In genomic region chr19:10717356-10718204, GRCh38 we compare ENCODE assay signal across 8 cellular contexts. TPM values are rescaled to one million over a fixed set of nuclear protein-coding genes. Genes with fewer than 3 reads are reported as not detected.
DNase-seq lines count a peak whose midpoint lies in the region; ATAC-seq and TF ChIP-seq lines count a peak whose summit lies in the region.

Gene DNM2, plus strand, starts transcription at chr19:10718079. Its CDS starts 164 bp downstream, at chr19:10718243.

- H3K27ac ChIP-seq in GM23338 (ENCODE audit: low read depth) (no peak within 1 kb of the TSS), RWPE1 (peak within 1 kb of the TSS; percentile 90)

- peaks cover 9% of the 10 kb centered on the region; the same call in 2 of the 3 replicates for H3K36me3 Mint-ChIP-seq in GM23338 (ENCODE audit: low read depth)
- peaks cover 12% of the 10 kb centered on the region for H3K36me3 Mint-ChIP-seq in activated T-helper 2 cell treated with anti-CD3 and anti-CD28 coated beads, Interferon-gamma antibody, Interleukin-2, Interleukin-4, amounts not matched to agents 10 μg/mL and 5 μg/mL and 100 μg/mL, durations not matched to agents 14 hours and 24 hours and 36 hours (ENCODE audit: low read depth)
- H3K36me3 Mint-ChIP-seq in natural killer cell: no peaks in the 10 kb centered on the region

- peak; percentile 100 for DNase-seq in EH (ENCODE audit: low read depth)
- peak; percentile 100 for DNase-seq in GM23338 (ENCODE audit: low spot score)
- DNase-seq in RWPE1 (ENCODE audit: low spot score): peak; percentile 100
- DNase-seq in activated T-helper 2 cell treated with anti-CD3 and anti-CD28 coated beads, Interferon-gamma antibody, Interleukin-2, Interleukin-4, amounts not matched to agents 10 μg/mL and 5 μg/mL and 100 μg/mL, durations not matched to agents 14 hours and 24 hours and 36 hours (ENCODE audit: low spot score): peak; percentile 99
- peak; percentile 100 for DNase-seq in fibroblast of mammary gland (ENCODE audit: low read depth)
- DNase-seq in natural killer cell: peak; percentile 96
- peak; percentile 98 for DNase-seq in stimulated activated naive CD8-positive, alpha-beta T cell treated with anti-CD3 and anti-CD28 coated beads, Interleukin-15, Interleukin-2, amounts not matched to agents 100 U/mL and 50 U/mL, for 24 hours

- H3K36me3 ChIP-seq in GM23338 (ENCODE audit: insufficient read depth): 0 out of 2 replicates have a peak, but pooled peaks cover 5% of the 10 kb centered on the region

- H3K4me1 ChIP-seq in GM23338 (ENCODE audit: insufficient read depth): no peaks in the 10 kb centered on the region; the same call in 1 of the 2 replicates

- peak within 1 kb of the TSS; percentile 94 for H3K4me2 ChIP-seq in GM23338

- H3K9me3 Mint-ChIP-seq in GM23338 (peaks cover 2% of the 10 kb centered on the region; the same call in 1 of the 3 replicates), natural killer cell (no peaks in the 10 kb centered on the region)
- H3K9me3 Mint-ChIP-seq in activated T-helper 2 cell treated with anti-CD3 and anti-CD28 coated beads, Interferon-gamma antibody, Interleukin-2, Interleukin-4, amounts not matched to agents 10 μg/mL and 5 μg/mL and 100 μg/mL, durations not matched to agents 14 hours and 24 hours and 36 hours: no peaks in the 10 kb centered on the region

- H3K27ac Mint-ChIP-seq in GM23338 (peak within 1 kb of the TSS; percentile 97), natural killer cell (peak within 1 kb of the TSS; percentile 92 to 95)
- peak within 1 kb of the TSS; percentile 80 for H3K27ac Mint-ChIP-seq in activated T-helper 2 cell treated with anti-CD3 and anti-CD28 coated beads, Interferon-gamma antibody, Interleukin-2, Interleukin-4, amounts not matched to agents 10 μg/mL and 5 μg/mL and 100 μg/mL, durations not matched to agents 14 hours and 24 hours and 36 hours

- intact Hi-C loops in activated T-helper 2 cell treated with anti-CD3 and anti-CD28 coated beads, Interferon-gamma antibody, Interleukin-2, Interleukin-4, amounts not matched to agents 10 μg/mL and 5 μg/mL and 100 μg/mL, durations not matched to agents 14 hours and 24 hours and 36 hours (cut with micrococcal nuclease): loop anchor here (1.0 to 5.0 kb wide), 6 partner anchors 42 to 147 kb away; partner anchors contain the start of gene TMED1
- intact Hi-C loops in natural killer cell (cut with micrococcal nuclease): loop anchor here (1.0 kb wide), 5 partner anchors 14 to 147 kb away; partner anchors contain the start of gene TMED1

- H2AFZ ChIP-seq in GM23338: peak within 1 kb of the TSS; percentile 15; the same call in 1 of the 2 replicates

- H3K27me3 Mint-ChIP-seq in GM23338 (ENCODE audit: insufficient read depth, low read depth, poor library complexity) (peaks cover 4% of the 10 kb centered on the region), natural killer cell (ENCODE audit: low read depth in 2 of 2) (no peaks in the 10 kb centered on the region)
- no peaks in the 10 kb centered on the region for H3K27me3 Mint-ChIP-seq in activated T-helper 2 cell treated with anti-CD3 and anti-CD28 coated beads, Interferon-gamma antibody, Interleukin-2, Interleukin-4, amounts not matched to agents 10 μg/mL and 5 μg/mL and 100 μg/mL, durations not matched to agents 14 hours and 24 hours and 36 hours (ENCODE audit: low read depth)

- CTCF ChIA-PET in RWPE1 (lab: Yijun Ruan, JAX): interaction anchor here (0.5 to 2.3 kb wide), 18 partner anchors 12 to 209 kb away, joined by 3 to 11 read pairs (median 3); no protein-coding TSS in a partner anchor

- peak; percentile 74 to 97 for TF ChIP-seq CTCF in GM23338 (conservative IDR thresholded peaks at IDR 0.05; ENCODE audit: low read depth in 2 of 2)
- TF ChIP-seq CTCF in LNCAP (IDR thresholded peaks at IDR 0.05): peak; percentile 78
- peak; percentile 85 for TF ChIP-seq CTCF in RWPE1 (conservative IDR thresholded peaks at IDR 0.05; ENCODE audit: low read depth)
- TF ChIP-seq CTCF in fibroblast of mammary gland (conservative IDR thresholded peaks at IDR 0.05; ENCODE audit: control insufficient read depth, insufficient read depth, low read depth, low read length): peak; percentile 79
- TF ChIP-seq CTCF in natural killer cell (IDR thresholded peaks at IDR 0.05): peak; percentile 65

- peak within 1 kb of the TSS; percentile 95 for H3K4me3 Mint-ChIP-seq in GM23338
- peak within 1 kb of the TSS; percentile 95 for H3K4me3 Mint-ChIP-seq in activated T-helper 2 cell treated with anti-CD3 and anti-CD28 coated beads, Interferon-gamma antibody, Interleukin-2, Interleukin-4, amounts not matched to agents 10 μg/mL and 5 μg/mL and 100 μg/mL, durations not matched to agents 14 hours and 24 hours and 36 hours (ENCODE audit: low read depth)
- peak within 1 kb of the TSS; percentile 98 for H3K4me3 Mint-ChIP-seq in natural killer cell

- no peaks in the 10 kb centered on the region for H3K27me3 ChIP-seq in GM23338 (ENCODE audit: insufficient read depth)

- ATAC-seq in GM23338 (peak; percentile 91), natural killer cell (peak; percentile 82 to 94 (median 84))
- ATAC-seq in stimulated activated naive CD8-positive, alpha-beta T cell treated with anti-CD3 and anti-CD28 coated beads, Interleukin-15, Interleukin-2, amounts not matched to agents 100 U/mL and 50 U/mL, for 24 hours: peak; percentile 95

- H3K9me2 ChIP-seq in GM23338 (ENCODE audit: insufficient read depth): no peaks in the 10 kb centered on the region

- POLR2A ChIA-PET in RWPE1 (lab: Yijun Ruan, JAX; ENCODE audit: low non-redundant PET): interaction anchor here (1.2 kb wide), 1 partner anchor 33 kb away, joined by 3 read pairs; no protein-coding TSS in a partner anchor

- H3K4me3 ChIP-seq in GM23338 (peak within 1 kb of the TSS; percentile 69), fibroblast of mammary gland (ENCODE audit: control insufficient read depth, low read depth, low read length) (peak within 1 kb of the TSS; percentile 88)

- peaks cover 10% of the 10 kb centered on the region for H3K4me1 Mint-ChIP-seq in GM23338
- H3K4me1 Mint-ChIP-seq in activated T-helper 2 cell treated with anti-CD3 and anti-CD28 coated beads, Interferon-gamma antibody, Interleukin-2, Interleukin-4, amounts not matched to agents 10 μg/mL and 5 μg/mL and 100 μg/mL, durations not matched to agents 14 hours and 24 hours and 36 hours (ENCODE audit: low read depth): peaks cover 17% of the 10 kb centered on the region
- H3K4me1 Mint-ChIP-seq in natural killer cell: peaks cover 24 to 42% of the 10 kb centered on the region in 2 donors

- peaks cover 44% of the 10 kb centered on the region for H3K79me2 ChIP-seq in GM23338 (replicated peaks; ENCODE audit: insufficient read depth)

- peaks cover 34% of the 10 kb centered on the region for H4K20me1 ChIP-seq in GM23338 (replicated peaks; ENCODE audit: insufficient read depth)

- H3F3A ChIP-seq in GM23338 (replicated peaks; ENCODE audit: low read depth): peaks cover 3% of the 10 kb centered on the region; the same call in 1 of the 2 replicates

TF ChIP-seq in GM23338, 12 proteins besides CTCF, POLR2A, EP300 and RAD21 (continues in another document):
- TF ChIP-seq REST (IDR thresholded peaks at IDR 0.05; ENCODE audit: unreplicated experiment) (no peak), EZH2 (IDR thresholded peaks at IDR 0.05; ENCODE audit: low read depth, unreplicated experiment) (no peak), JUNB (IDR thresholded peaks at IDR 0.05; ENCODE audit: unreplicated experiment) (no peak), ETS1 (IDR thresholded peaks at IDR 0.05) (peak; percentile 91), ZNF114 (CRISPR knock-in tag; IDR thresholded peaks at IDR 0.05) (no peak), ZNF331 (CRISPR knock-in tag; IDR thresholded peaks at IDR 0.05; ENCODE audit: low read depth) (no peak), POLR2AphosphoS5 (IDR thresholded peaks at IDR 0.05; ENCODE audit: low read depth) (peak; percentile 72), STAT1 (IDR thresholded peaks at IDR 0.05; ENCODE audit: unreplicated experiment) (no peak), NANOG (IDR thresholded peaks at IDR 0.05; ENCODE audit: borderline replicate concordance) (no peak), EZH2phosphoT487 (IDR thresholded peaks at IDR 0.05; ENCODE audit: unreplicated experiment) (no peak)

RNA-seq across cellular contexts. Expression of gene DNM2, which starts in this region (rescaled TPM):
- total RNA-seq in GM23338 (2014; rRNA removed; shearing (Covaris generic)): 107 and 138 TPM in 2 replicates
- polyA plus RNA-seq in GM23338 (2016; fragmentation: Nextera tagmentation; extraction: Ambion mirVana): 40.0 and 40.7 TPM in 2 replicates
- total RNA-seq in activated T-helper 2 cell treated with anti-CD3 and anti-CD28 coated beads, Interferon-gamma antibody, Interleukin-2, Interleukin-4, amounts not matched to agents 10 μg/mL and 5 μg/mL and 100 μg/mL, durations not matched to agents 14 hours and 24 hours and 36 hours: 185 and 198 TPM in 2 replicates
- 100 to 1,000 TPM; 419 to 491 (median 428) TPM for total RNA-seq in natural killer cell
